ENCODE assay signal across 18 cellular contexts in the genomic region with DNA sequence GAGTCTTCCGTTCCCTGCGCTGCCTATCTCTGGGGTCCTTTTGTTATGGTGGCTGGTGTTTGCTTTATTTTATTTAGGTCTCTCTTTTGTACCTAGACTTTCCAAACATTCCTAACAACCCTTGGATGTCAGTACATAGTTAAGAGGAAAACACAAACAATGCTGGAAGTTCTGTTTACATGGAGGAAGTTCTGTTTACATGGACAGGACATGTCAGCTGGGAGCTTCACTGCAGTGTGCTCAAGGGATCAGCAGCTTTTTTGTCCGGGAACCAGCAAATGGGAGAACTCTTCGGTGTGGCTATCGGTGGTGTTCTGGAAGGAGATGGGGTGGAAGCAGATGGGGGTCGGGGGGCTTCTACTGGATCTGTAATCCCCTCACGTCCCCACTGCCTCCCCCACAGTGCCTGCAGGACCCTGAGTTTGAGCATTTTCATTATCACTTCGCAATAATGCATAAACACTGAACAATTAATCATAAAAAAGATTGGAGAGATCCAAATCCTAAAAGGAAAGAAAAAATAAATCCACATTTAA. TPM values are rescaled to one million over a fixed set of nuclear protein-coding genes. Genes with fewer than 3 reads are reported as not detected.
DNase-seq lines count a peak whose midpoint lies in the region; ATAC-seq and TF ChIP-seq lines count a peak whose summit lies in the region.
"Had no signal": no experiment of that assay in that cellular context is flagged by ENCODE, and none has a peak within 500 bp of the region (broad histone marks: within the 10 kb centered on the region; RNA-seq: fewer than 3 reads in every experiment).

No MANE protein-coding gene starts in this region.

- no peak for ATAC-seq in left ventricle myocardium superior
- ATAC-seq: right cardiac atrium; stimulated activated effector memory CD8-positive, alpha-beta T cell treated with anti-CD3 and anti-CD28 coated beads, Interleukin-12 subunit alpha, Interleukin-12 subunit beta, amount 100 ng/mL, for 72 hours had no signal

- H3K27me3 Mint-ChIP-seq in endodermal cell (ENCODE audit: insufficient read depth) (peaks cover 6% of the 10 kb centered on the region), neural crest cell (ENCODE audit: low read depth) (peaks cover 33% of the 10 kb centered on the region), CD14-positive monocyte (ENCODE audit: low read depth in 3 of 3) (peaks cover 0 to 1% (median 0%) of the 10 kb centered on the region in 3 donors)

- H3K36me3 ChIP-seq in left ventricle myocardium inferior (no peaks in the 10 kb centered on the region), endodermal cell (ENCODE audit: control insufficient read depth, insufficient read depth, low read length) (peaks cover 5% of the 10 kb centered on the region), urinary bladder (ENCODE audit: insufficient read depth) (no peaks in the 10 kb centered on the region)

- no peaks in the 10 kb centered on the region for H3K9me3 ChIP-seq in left ventricle myocardium inferior (replicated peaks)
- no peaks in the 10 kb centered on the region for H3K9me3 ChIP-seq in endodermal cell (ENCODE audit: control insufficient read depth, low read length)

- no peak for DNase-seq in left ventricle myocardium inferior
- DNase-seq in left ventricle myocardium superior = no peak
- peak; percentile 48 for DNase-seq in endodermal cell
- DNase-seq in neural crest cell (ENCODE audit: low read depth, low spot score) = no peak
- no peak for DNase-seq in activated CD4-positive, alpha-beta T cell treated with anti-CD3 and anti-CD28 coated beads for 4 hours
- DNase-seq in NCI-H146 treated with DMSO at 0.1 percent for 48 hours (lab: John Stamatoyannopoulos, UW; ENCODE audit: unreplicated experiment) = no peak
- DNase-seq in CD14-positive monocyte (ENCODE audit: low spot score) = no peak
- DNase-seq: activated CD4-positive, alpha-beta T cell treated with anti-CD3 and anti-CD28 coated beads for 48 hours; effector memory CD4-positive, alpha-beta T cell; Kasumi-1; NCI-H187 treated with DMSO at 0.1 percent for 48 hours; NCI-H524 treated with DMSO at 0.1 percent for 48 hours; right cardiac atrium; RPMI8226; stimulated activated CD4-positive, alpha-beta T cell treated with anti-CD3 and anti-CD28 coated beads, Interleukin-4, amount 100 ng/mL, for 4 hours had no signal

- H3K4me3 Mint-ChIP-seq in endodermal cell (peak overlapping the region; percentile 20), neural crest cell (peak overlapping the region; percentile 31), CD14-positive monocyte (no peak overlapping the region)
- H3K4me3 Mint-ChIP-seq: stimulated activated effector memory CD8-positive, alpha-beta T cell treated with anti-CD3 and anti-CD28 coated beads, Interleukin-12 subunit alpha, Interleukin-12 subunit beta, amount 100 ng/mL, for 72 hours; T-helper 1 cell treated with Interleukin-12 subunit alpha and Interleukin-12 subunit beta and Interleukin-4 antibody, amounts not matched to agents 30 μg/mL and 1 μg/mL, for 36 hours had no signal

- H3K27me3 ChIP-seq in left ventricle myocardium inferior (ENCODE audit: low read depth) (no peaks in the 10 kb centered on the region), endodermal cell (ENCODE audit: control insufficient read depth, insufficient read depth, low read length, poor library complexity, severe bottlenecking) (no peaks in the 10 kb centered on the region)

- H3K9me3 Mint-ChIP-seq in endodermal cell = peaks cover 2% of the 10 kb centered on the region
- no peaks in the 10 kb centered on the region for H3K9me3 Mint-ChIP-seq in neural crest cell
- no peaks in the 10 kb centered on the region for H3K9me3 Mint-ChIP-seq in CD14-positive monocyte
- H3K9me3 Mint-ChIP-seq: stimulated activated effector memory CD8-positive, alpha-beta T cell treated with anti-CD3 and anti-CD28 coated beads, Interleukin-12 subunit alpha, Interleukin-12 subunit beta, amount 100 ng/mL, for 72 hours; T-helper 1 cell treated with Interleukin-12 subunit alpha and Interleukin-12 subunit beta and Interleukin-4 antibody, amounts not matched to agents 30 μg/mL and 1 μg/mL, for 36 hours had no signal

- H3K4me1 Mint-ChIP-seq in endodermal cell = peaks cover 31% of the 10 kb centered on the region
- peaks cover 17% of the 10 kb centered on the region for H3K4me1 Mint-ChIP-seq in neural crest cell
- H3K4me1 Mint-ChIP-seq in CD14-positive monocyte = peaks cover 33% of the 10 kb centered on the region

- peak overlapping the region; percentile 64 for H3K27ac Mint-ChIP-seq in endodermal cell
- H3K27ac Mint-ChIP-seq in neural crest cell (ENCODE audit: unreplicated experiment) = no peak overlapping the region
- H3K27ac Mint-ChIP-seq in CD14-positive monocyte = peak overlapping the region in 3 of 7 donors; percentile 44 to 73 (median 56)
- H3K27ac Mint-ChIP-seq: stimulated activated effector memory CD8-positive, alpha-beta T cell treated with anti-CD3 and anti-CD28 coated beads, Interleukin-12 subunit alpha, Interleukin-12 subunit beta, amount 100 ng/mL, for 72 hours; T-helper 1 cell treated with Interleukin-12 subunit alpha and Interleukin-12 subunit beta and Interleukin-4 antibody, amounts not matched to agents 30 μg/mL and 1 μg/mL, for 36 hours had no signal

- peak overlapping the region; percentile 95 for H3K27ac ChIP-seq in left ventricle myocardium inferior (replicated peaks)
- H3K27ac ChIP-seq in endodermal cell (ENCODE audit: low read depth, low read length) = no peak overlapping the region
- H3K27ac ChIP-seq in urinary bladder (ENCODE audit: low read depth) = peak overlapping the region; percentile 55

- no peak overlapping the region for H3K9ac ChIP-seq in endodermal cell (ENCODE audit: extremely low read depth, low read length, poor library complexity, severe bottlenecking)

- intact Hi-C loops in left ventricle myocardium inferior (cut with micrococcal nuclease) (no loop called here), left ventricle myocardium superior (cut with micrococcal nuclease) (no loop called here), CD14-positive monocyte (cut with micrococcal nuclease) (no loop called here)

- H3K4me3 ChIP-seq in left ventricle myocardium inferior (no peak overlapping the region), endodermal cell (ENCODE audit: low read length) (no peak overlapping the region), urinary bladder (ENCODE audit: low read depth, low read length) (no peak overlapping the region)

- WGBS in endodermal cell (ENCODE audit: insufficient coverage in 1 of 2, insufficient read length in 1 of 2), 2 experiments = 85 to 100% methylated on average over 1 to 6 of the region's 8 CpGs
- 49% methylated on average over 8 of the region's 8 CpGs for WGBS in urinary bladder

- no peak for TF ChIP-seq CTCF in left ventricle myocardium inferior (IDR thresholded peaks at IDR 0.05; ENCODE audit: borderline replicate concordance)
- TF ChIP-seq CTCF in endodermal cell (conservative IDR thresholded peaks at IDR 0.05) = no peak
- no peak for TF ChIP-seq CTCF in neural crest cell (conservative IDR thresholded peaks at IDR 0.05)
- no peak for TF ChIP-seq CTCF in CD14-positive monocyte (IDR thresholded peaks at IDR 0.05)

- H3K36me3 Mint-ChIP-seq in endodermal cell (ENCODE audit: low read depth) (peaks cover 12% of the 10 kb centered on the region), neural crest cell (ENCODE audit: low read depth) (no peaks in the 10 kb centered on the region), CD14-positive monocyte (peaks cover 12 to 17% of the 10 kb centered on the region in 2 donors)

- H3K4me1 ChIP-seq in left ventricle myocardium inferior = peaks cover 58% of the 10 kb centered on the region
- no peaks in the 10 kb centered on the region for H3K4me1 ChIP-seq in endodermal cell (ENCODE audit: control insufficient read depth, insufficient read depth, low read length)
- H3K4me1 ChIP-seq in urinary bladder (ENCODE audit: insufficient read depth) = peaks cover 5% of the 10 kb centered on the region

RNA-seq across cellular contexts. Expression of gene SERPINB6, which starts 2.7 kb away (rescaled TPM):
- total RNA-seq in left ventricle myocardium inferior (233 TPM), left ventricle myocardium superior (277 TPM), endodermal cell (100 to 1,000 TPM; 128 to 150 TPM), neural crest cell (20.1 and 21.3 TPM in 2 replicates), urinary bladder (58.8 TPM)
- polyA plus RNA-seq in endodermal cell (2013, experiment 1 of 2) = 39.0 TPM
- 39.4 TPM for polyA plus RNA-seq in endodermal cell (2013, experiment 2 of 2)
- polyA plus RNA-seq in urinary bladder (130 TPM), CD14-positive monocyte (100 to 1,000 TPM; 200 to 208 TPM)

RNA-seq across cellular contexts. Expression of gene NQO2, which starts 31.0 kb away (rescaled TPM):
- total RNA-seq in left ventricle myocardium inferior = 51.1 TPM
- total RNA-seq in left ventricle myocardium superior = 59.6 TPM
- total RNA-seq in endodermal cell = 100 to 1,000 TPM in 1 of 2 donors, 10 to 100 TPM in 1; 50.8 to 199 TPM
- 46.8 TPM for polyA plus RNA-seq in endodermal cell (2013, experiment 1 of 2)
- 40.7 TPM for polyA plus RNA-seq in endodermal cell (2013, experiment 2 of 2)
- 21.4 and 21.5 TPM in 2 replicates for total RNA-seq in neural crest cell
- total RNA-seq in urinary bladder = 8.7 TPM
- 25.5 TPM for polyA plus RNA-seq in urinary bladder
- polyA plus RNA-seq in CD14-positive monocyte = 100 to 1,000 TPM; 146 to 281 TPM

Comparison
In these comparisons a context has a peak if more than half of its experiments do, and no peak if none do; other contexts are left out.
1. H3K4me3 Mint-ChIP-seq: peak in endodermal cell (single experiment) and neural crest cell (single experiment); none in CD14-positive monocyte (0 of 2).